ENCODE assay signal across 8 cellular contexts in genomic region chr20:32535316-32535952, GRCh38. TPM values are rescaled to one million over a fixed set of nuclear protein-coding genes. Genes with fewer than 3 reads are reported as not detected.
DNase-seq lines count a peak whose midpoint lies in the region; ATAC-seq and TF ChIP-seq lines count a peak whose summit lies in the region.
"Had no signal": no experiment of that assay in that cellular context is flagged by ENCODE, and none has a peak within 500 bp of the region (broad histone marks: within the 10 kb centered on the region; RNA-seq: fewer than 3 reads in every experiment).

No MANE protein-coding gene starts in this region.

- H3K4me1 ChIP-seq in GM23338 (ENCODE audit: insufficient read depth), result peaks cover 41% of the 10 kb centered on the region
- peaks cover 5% of the 10 kb centered on the region for H3K4me1 ChIP-seq in parathyroid adenoma

- ATAC-seq in GM23338, result peak; percentile 5
- ATAC-seq in HG02885 (IDR thresholded peaks at IDR 0.05; ENCODE audit: poor library complexity, unreplicated experiment), result no peak

- peaks cover 41% of the 10 kb centered on the region for H3F3A ChIP-seq in GM23338 (replicated peaks; ENCODE audit: low read depth)

- H2AFZ ChIP-seq in GM23338 (no peak overlapping the region), parathyroid adenoma (peak overlapping the region; percentile 90)

- H3K9me3 Mint-ChIP-seq in GM23338, result no peaks in the 10 kb centered on the region
- H3K9me3 Mint-ChIP-seq in activated naive CD8-positive, alpha-beta T cell treated with anti-CD3 and anti-CD28 coated beads for 36 hours, result no peaks in the 10 kb centered on the region

- H3K4me1 Mint-ChIP-seq in GM23338, result peaks cover 38% of the 10 kb centered on the region
- H3K4me1 Mint-ChIP-seq in activated naive CD8-positive, alpha-beta T cell treated with anti-CD3 and anti-CD28 coated beads for 36 hours, result peaks cover 77% of the 10 kb centered on the region

- H3K9me3 ChIP-seq in parathyroid adenoma (ENCODE audit: control insufficient read depth, low read length), result no peaks in the 10 kb centered on the region
- H3K9me3 ChIP-seq: left lung had no signal

- DNase-seq in GM23338 (ENCODE audit: low spot score) (no peak), NCI-H2171 (lab: John Stamatoyannopoulos, UW) (peak; percentile 86), middle frontal gyrus (ENCODE audit: extremely low spot score, low spot score) (no peak), OCI-M1 (lab: John Stamatoyannopoulos, UW) (no peak)
- no peak for DNase-seq in activated naive CD8-positive, alpha-beta T cell treated with anti-CD3 and anti-CD28 coated beads for 36 hours

- H3K4me3 Mint-ChIP-seq in GM23338, result peak overlapping the region; percentile 40
- peak overlapping the region; percentile 80 for H3K4me3 Mint-ChIP-seq in activated naive CD8-positive, alpha-beta T cell treated with anti-CD3 and anti-CD28 coated beads for 36 hours

- H3K4me3 ChIP-seq in GM23338 (peak overlapping the region; percentile 81), parathyroid adenoma (ENCODE audit: low read depth, low read length) (no peak overlapping the region)

- H3K27ac Mint-ChIP-seq in GM23338, result no peak overlapping the region
- peak overlapping the region; percentile 93 for H3K27ac Mint-ChIP-seq in activated naive CD8-positive, alpha-beta T cell treated with anti-CD3 and anti-CD28 coated beads for 36 hours

- peaks cover 37% of the 10 kb centered on the region for H3K27me3 ChIP-seq in GM23338 (ENCODE audit: insufficient read depth)
- H3K27me3 ChIP-seq in parathyroid adenoma (ENCODE audit: control insufficient read depth, insufficient read depth, low read length), result no peaks in the 10 kb centered on the region

- H4K20me1 ChIP-seq in GM23338 (replicated peaks; ENCODE audit: insufficient read depth), result peaks cover 20% of the 10 kb centered on the region

- H3K4me2 ChIP-seq in GM23338 (peak overlapping the region; percentile 99), parathyroid adenoma (ENCODE audit: low read length) (peak overlapping the region; percentile 70)

- no peak; a peak in 1 of 4 replicates for TF ChIP-seq CTCF in GM23338 (conservative IDR thresholded peaks at IDR 0.05; ENCODE audit: low read depth in 2 of 2)
- no peak for TF ChIP-seq CTCF in parathyroid adenoma (IDR thresholded peaks at IDR 0.05)

- no peak overlapping the region for H3K9ac ChIP-seq in parathyroid adenoma

- no peak overlapping the region for H3K27ac ChIP-seq in GM23338 (ENCODE audit: low read depth)
- H3K27ac ChIP-seq in parathyroid adenoma, result no peak overlapping the region

- H3K36me3 ChIP-seq in GM23338 (ENCODE audit: insufficient read depth), result no peaks in the 10 kb centered on the region
- no peaks in the 10 kb centered on the region for H3K36me3 ChIP-seq in parathyroid adenoma (ENCODE audit: control insufficient read depth, insufficient read depth, low read length)
- H3K36me3 ChIP-seq: left lung had no signal

- H3K36me3 Mint-ChIP-seq in GM23338 (ENCODE audit: low read depth), result no peaks in the 10 kb centered on the region; the same call in 2 of the 3 replicates
- H3K36me3 Mint-ChIP-seq in activated naive CD8-positive, alpha-beta T cell treated with anti-CD3 and anti-CD28 coated beads for 36 hours, result peaks cover 4% of the 10 kb centered on the region

- no peaks in the 10 kb centered on the region for H3K9me2 ChIP-seq in GM23338 (ENCODE audit: insufficient read depth)

- peaks cover 24% of the 10 kb centered on the region for H3K27me3 Mint-ChIP-seq in GM23338 (ENCODE audit: insufficient read depth, low read depth, poor library complexity)
- H3K27me3 Mint-ChIP-seq in activated naive CD8-positive, alpha-beta T cell treated with anti-CD3 and anti-CD28 coated beads for 36 hours, result no peaks in the 10 kb centered on the region

- no peaks in the 10 kb centered on the region for H3K79me2 ChIP-seq in GM23338 (replicated peaks; ENCODE audit: insufficient read depth)
- no peaks in the 10 kb centered on the region for H3K79me2 ChIP-seq in parathyroid adenoma

TF ChIP-seq in GM23338, 12 proteins besides CTCF, POLR2A, EP300 and RAD21:
- TF ChIP-seq CREB1 (CRISPR knock-in tag; IDR thresholded peaks at IDR 0.05; ENCODE audit: low read depth) (no peak), ZNF114 (CRISPR knock-in tag; IDR thresholded peaks at IDR 0.05) (no peak), NANOG (IDR thresholded peaks at IDR 0.05; ENCODE audit: borderline replicate concordance) (no peak), REST (IDR thresholded peaks at IDR 0.05; ENCODE audit: unreplicated experiment) (no peak), ETS1 (IDR thresholded peaks at IDR 0.05) (no peak)

RNA-seq across cellular contexts. Expression of gene NOL4L, which starts 49.7 kb away (rescaled TPM):
- 32.8 and 38.8 TPM in 2 replicates for total RNA-seq in GM23338 (2014; rRNA removed; shearing (Covaris generic))
- 36.7 and 39.2 TPM in 2 replicates for polyA plus RNA-seq in GM23338 (2016; fragmentation: Nextera tagmentation; extraction: Ambion mirVana)
- total RNA-seq in activated naive CD8-positive, alpha-beta T cell treated with anti-CD3 and anti-CD28 coated beads for 36 hours, result 10 to 100 TPM; 15.9 TPM
